Comparison of ENCODE assay signal across 29 cellular contexts in genomic region chr9:97903168-97903567, GRCh38. TPM values are rescaled to one million over a fixed set of nuclear protein-coding genes. Genes with fewer than 3 reads are reported as not detected.
DNase-seq lines count a peak whose midpoint lies in the region; ATAC-seq, FAIRE-seq and TF ChIP-seq lines count a peak whose summit lies in the region.
"Had no signal": no experiment of that assay in that cellular context is flagged by ENCODE, and none has a peak within 500 bp of the region (broad histone marks: within the 10 kb centered on the region; RNA-seq: fewer than 3 reads in every experiment).

No MANE protein-coding gene starts in this region.

- FAIRE-seq in K562 (lab: Jason Lieb, UNC): no peak
- FAIRE-seq: astrocyte, G401.6, GM18507 had no signal

- no peak overlapping the region for H3K4me3 Mint-ChIP-seq in activated naive CD4-positive, alpha-beta T cell treated with anti-CD3 and anti-CD28 coated beads for 36 hours
- H3K4me3 Mint-ChIP-seq in T-helper 1 cell treated with Interleukin-12 subunit alpha and Interleukin-12 subunit beta and Interleukin-4 antibody, amounts not matched to agents 30 μg/mL and 1 μg/mL, for 36 hours: peak overlapping the region; percentile 28
- H3K4me3 Mint-ChIP-seq: nephron had no signal

- H3K79me2 ChIP-seq in K562 (ENCODE audit: control insufficient read depth, insufficient read depth, low read length) (no peaks in the 10 kb centered on the region), osteoblast (ENCODE audit: insufficient read depth, low read length) (peaks cover 4% of the 10 kb centered on the region)

- CTCF ChIA-PET in activated naive CD4-positive, alpha-beta T cell treated with anti-CD3 and anti-CD28 coated beads for 36 hours (lab: Charles Lee): interaction anchor here (0.8 to 12.9 kb wide), 6 partner anchors 14 to 207 kb away, joined by 3 to 170 read pairs (median 4); partner anchors contain the start of gene TRMO
- CTCF ChIA-PET in K562 (lab: Yijun Ruan, JAX; ENCODE audit: low intra/inter-chr PET ratio): no interaction called here

- in situ Hi-C loops in K562 (cut with MboI): loop anchor here (25.0 kb wide), 2 partner anchors 359 to 884 kb away; partner anchors contain the start of genes ANKS6 and TBC1D2

- 44% methylated on average over 1 of the region's 1 CpG for WGBS in K562 (ENCODE audit: insufficient coverage, low coverage, missing lambda C conversion rate)

- no peak for TF ChIP-seq POLR2A in K562 (conservative IDR thresholded peaks at IDR 0.05)

- H2AFZ ChIP-seq in K562 (ENCODE audit: low read depth, low read length) (no peak overlapping the region), osteoblast (ENCODE audit: low read length) (no peak overlapping the region)

- no peaks in the 10 kb centered on the region for H4K20me1 ChIP-seq in K562 (replicated peaks; ENCODE audit: control insufficient read depth, insufficient read depth, low read length)
- peaks cover 3% of the 10 kb centered on the region for H4K20me1 ChIP-seq in osteoblast (ENCODE audit: insufficient read depth, low read length)

- no peak for TF ChIP-seq CTCF in K562 (IDR thresholded peaks at IDR 0.05 in 2 of 3, conservative IDR thresholded peaks at IDR 0.05 in 1 of 3; ENCODE audit: insufficient read depth in 2 of 3, low read depth in 1 of 3, low read length in 3 of 3)
- no peak for TF ChIP-seq CTCF in osteoblast (IDR thresholded peaks at IDR 0.05; ENCODE audit: extremely low read depth, low read depth, low read length)

- ATAC-seq in K562: no peak
- peak; percentile 21 for ATAC-seq in stimulated activated naive CD8-positive, alpha-beta T cell treated with anti-CD3 and anti-CD28 coated beads, Interleukin-15, Interleukin-2, amounts not matched to agents 100 U/mL and 50 U/mL, for 24 hours
- ATAC-seq: HCT116, left lobe of liver had no signal

- peaks cover 75% of the 10 kb centered on the region for H3K4me1 Mint-ChIP-seq in activated naive CD4-positive, alpha-beta T cell treated with anti-CD3 and anti-CD28 coated beads for 36 hours (ENCODE audit: low read depth)
- H3K4me1 Mint-ChIP-seq in T-helper 1 cell treated with Interleukin-12 subunit alpha and Interleukin-12 subunit beta and Interleukin-4 antibody, amounts not matched to agents 30 μg/mL and 1 μg/mL, for 36 hours (ENCODE audit: low read depth): peaks cover 50% of the 10 kb centered on the region
- H3K4me1 Mint-ChIP-seq: nephron had no signal

- no TSS peak for BruUV-seq in K562 (replicated peaks; lab: Mats Ljungman, UMichigan)

- intact Hi-C loops in activated naive CD4-positive, alpha-beta T cell treated with anti-CD3 and anti-CD28 coated beads for 36 hours (cut with micrococcal nuclease): loop anchor here (5.0 kb wide), 2 partner anchors 46 to 101 kb away; no protein-coding TSS in a partner anchor
- intact Hi-C loops in K562 (cut with micrococcal nuclease): no loop called here

- no peak overlapping the region for H3K9ac ChIP-seq in K562 (ENCODE audit: insufficient read depth in 1 of 2, low read depth in 2 of 2, low read length in 2 of 2)
- H3K9ac ChIP-seq: BLaER1 treated with 17β-estradiol and CSF1 and Interleukin-3, amounts not matched to agents 10 nM and 100 nM had no signal

- POLR2A ChIA-PET in K562 (lab: Yijun Ruan, JAX): interaction anchor here (0.6 to 2.1 kb wide), 4 partner anchors 9 to 442 kb away, joined by 3 to 13 read pairs (median 6); partner anchors contain the start of gene TRMO

- H3K4me3 ChIP-seq in K562 (no peak overlapping the region), osteoblast (ENCODE audit: insufficient read depth, low read length) (no peak overlapping the region)
- H3K4me3 ChIP-seq: BLaER1 treated with 17β-estradiol and CSF1 and Interleukin-3, amounts not matched to agents 10 nM and 100 nM; dorsolateral prefrontal cortex; sigmoid colon; SK-N-MC; vagina had no signal

- H3K4me1 ChIP-seq in K562 (replicated peaks in 1 of 2; ENCODE audit: control insufficient read depth in 2 of 2, insufficient read depth in 2 of 2, low read length in 2 of 2): no peaks in the 10 kb centered on the region; a peak in 2 of 5 replicates
- H3K4me1 ChIP-seq in osteoblast (ENCODE audit: insufficient read depth, low read length): peaks cover 15% of the 10 kb centered on the region

- no peaks in the 10 kb centered on the region for H3K27me3 Mint-ChIP-seq in activated naive CD4-positive, alpha-beta T cell treated with anti-CD3 and anti-CD28 coated beads for 36 hours (ENCODE audit: low read depth)
- H3K27me3 Mint-ChIP-seq in T-helper 1 cell treated with Interleukin-12 subunit alpha and Interleukin-12 subunit beta and Interleukin-4 antibody, amounts not matched to agents 30 μg/mL and 1 μg/mL, for 36 hours (ENCODE audit: low read depth): no peaks in the 10 kb centered on the region

- no peaks in the 10 kb centered on the region for H3K9me3 Mint-ChIP-seq in activated naive CD4-positive, alpha-beta T cell treated with anti-CD3 and anti-CD28 coated beads for 36 hours
- no peaks in the 10 kb centered on the region for H3K9me3 Mint-ChIP-seq in T-helper 1 cell treated with Interleukin-12 subunit alpha and Interleukin-12 subunit beta and Interleukin-4 antibody, amounts not matched to agents 30 μg/mL and 1 μg/mL, for 36 hours
- H3K9me3 Mint-ChIP-seq: nephron had no signal

- no peaks in the 10 kb centered on the region for H3K27me3 ChIP-seq in K562 (ENCODE audit: control insufficient read depth in 2 of 2, insufficient read depth in 2 of 2, low read length in 2 of 2)
- H3K27me3 ChIP-seq in osteoblast (ENCODE audit: insufficient read depth, low read length): no peaks in the 10 kb centered on the region
- H3K27me3 ChIP-seq: BLaER1 treated with 17β-estradiol and CSF1 and Interleukin-3, amounts not matched to agents 10 nM and 100 nM; dorsolateral prefrontal cortex; sigmoid colon; vagina had no signal

- H3K27ac ChIP-seq in K562 (ENCODE audit: extremely low read depth, low read depth, low read length) (no peak overlapping the region), osteoblast (ENCODE audit: low read depth, low read length) (no peak overlapping the region)
- H3K27ac ChIP-seq: dorsolateral prefrontal cortex, epithelial cell of prostate, sigmoid colon, SK-N-MC, vagina had no signal

- no peak for TF ChIP-seq EP300 in K562 (IDR thresholded peaks at IDR 0.05; ENCODE audit: low read length)

- TF ChIP-seq RAD21 in K562 (CRISPR knock-in tag; conservative IDR thresholded peaks at IDR 0.05 in 1 of 2, IDR thresholded peaks at IDR 0.05 in 1 of 2): no peak

- H3K27ac Mint-ChIP-seq in activated naive CD4-positive, alpha-beta T cell treated with anti-CD3 and anti-CD28 coated beads for 36 hours: peak overlapping the region; percentile 38
- H3K27ac Mint-ChIP-seq in T-helper 1 cell treated with Interleukin-12 subunit alpha and Interleukin-12 subunit beta and Interleukin-4 antibody, amounts not matched to agents 30 μg/mL and 1 μg/mL, for 36 hours: no peak overlapping the region
- H3K27ac Mint-ChIP-seq: nephron had no signal

- peaks cover 15% of the 10 kb centered on the region for H3K36me3 Mint-ChIP-seq in activated naive CD4-positive, alpha-beta T cell treated with anti-CD3 and anti-CD28 coated beads for 36 hours (ENCODE audit: low read depth)
- H3K36me3 Mint-ChIP-seq in T-helper 1 cell treated with Interleukin-12 subunit alpha and Interleukin-12 subunit beta and Interleukin-4 antibody, amounts not matched to agents 30 μg/mL and 1 μg/mL, for 36 hours (ENCODE audit: low read depth): peaks cover 32% of the 10 kb centered on the region

- DNase-seq in activated naive CD4-positive, alpha-beta T cell treated with anti-CD3 and anti-CD28 coated beads for 36 hours: no peak
- no peak for DNase-seq in activated naive CD4-positive, alpha-beta T cell treated with anti-CD3 and anti-CD28 coated beads, Interleukin-2, amount 50 U/mL, for 16 hours
- DNase-seq in K562 (ENCODE audit: extremely low read depth in 1 of 4, low spot score in 3 of 4): no peak
- no peak for DNase-seq in stimulated activated naive CD8-positive, alpha-beta T cell treated with anti-CD3 and anti-CD28 coated beads, Interleukin-15, Interleukin-2, amounts not matched to agents 100 U/mL and 50 U/mL, for 24 hours
- no peak for DNase-seq in osteoblast (ENCODE audit: insufficient read length, low spot score, missing footprints)
- DNase-seq in stimulated activated CD4-positive, alpha-beta T cell treated with anti-CD3 and anti-CD28 coated beads, Interleukin-12 subunit alpha, Interleukin-12 subunit beta, amount 100 ng/mL, for 4 hours: no peak
- no peak for DNase-seq in NCI-H345 (lab: John Stamatoyannopoulos, UW)
- DNase-seq: activated gamma-delta T cell, dorsolateral prefrontal cortex, midbrain, MM.1S, NCI-H1436, NCI-H510A treated with DMSO at 0.1 percent for 48 hours, RPMI8226, sigmoid colon had no signal

- no peaks in the 10 kb centered on the region for H3K9me1 ChIP-seq in K562 (ENCODE audit: control insufficient read depth, insufficient read depth, low read length)

- H3K9me3 ChIP-seq in K562 (replicated peaks; ENCODE audit: control insufficient read depth, insufficient read depth, low read depth, low read length): no peaks in the 10 kb centered on the region
- no peaks in the 10 kb centered on the region for H3K9me3 ChIP-seq in osteoblast (ENCODE audit: low read depth, low read length)
- H3K9me3 ChIP-seq: BLaER1 treated with 17β-estradiol and CSF1 and Interleukin-3, amounts not matched to agents 10 nM and 100 nM; sigmoid colon; vagina had no signal

- H3K36me3 ChIP-seq in K562 (ENCODE audit: control insufficient read depth, insufficient read depth, low read length) (peaks cover 20% of the 10 kb centered on the region; the same call in 2 of the 3 replicates), osteoblast (ENCODE audit: insufficient read depth, low read length) (no peaks in the 10 kb centered on the region)

- no peak overlapping the region for H3K4me2 ChIP-seq in K562 (ENCODE audit: insufficient read depth, low read length)
- H3K4me2 ChIP-seq in osteoblast (ENCODE audit: insufficient read depth, low read length): no peak overlapping the region

RNA-seq across cellular contexts. Expression of gene TRMO, which starts 19.1 kb away (rescaled TPM):
- total RNA-seq in activated naive CD4-positive, alpha-beta T cell treated with anti-CD3 and anti-CD28 coated beads for 36 hours: 10 to 100 TPM; 10.7 to 10.8 TPM
- total RNA-seq in K562 (2011; cell fraction: chromatin; rRNA removed; ENCODE audit: low replicate concordance): 9.3 and 20.1 TPM in 2 replicates
- total RNA-seq in K562 (2011; cell fraction: nucleolus; rRNA removed): 6.6 and 6.7 TPM in 2 replicates
- 8.8 and 9.2 TPM in 2 replicates for total RNA-seq in K562 (2011; cell fraction: nucleoplasm; rRNA removed)
- total RNA-seq in K562 (2014; rRNA removed) (16.2 and 16.7 TPM in 2 replicates), K562 (2014; rRNA removed; fragmentation: Illumina TruSeq; extraction: Trizol) (16.2 and 18.4 TPM in 2 replicates), K562 (2015; rRNA removed; fragmentation: Illumina TruSeq; extraction: Trizol) (22.4 and 22.9 TPM in 2 replicates), K562 (2021) (12.2 and 12.5 TPM in 2 replicates), osteoblast (23.9 and 26.5 TPM in 2 replicates)
- polyA plus RNA-seq in K562 (2011; rRNA removed) (14.2 and 16.3 TPM in 2 replicates), K562 (2014; fragmentation: Illumina TruSeq; extraction: Trizol) (17.2 and 20.0 TPM in 2 replicates), K562 (2014; fragmentation: Nextera tagmentation; extraction: Ambion mirVana) (10 to 100 TPM in 1 of 2 experiments, 1 to 10 TPM in 1; 5.6 to 12.8 TPM), K562 (2014; rRNA removed) (17.2 and 18.4 TPM in 2 replicates)
- polyA plus RNA-seq in K562 (2011; cell fraction: cytosol; rRNA removed): 8.2 and 12.4 TPM in 2 replicates
- 10.3 and 14.4 TPM in 2 replicates for polyA plus RNA-seq in K562 (2011; cell fraction: nucleus; rRNA removed)
- 8.9 and 10.4 TPM in 2 replicates for polyA plus RNA-seq in K562 (2012)
- polyA minus RNA-seq in K562 (2011; rRNA and poly(A)+ RNA removed): 23.2 and 23.8 TPM in 2 replicates
- 5.8 and 8.6 TPM in 2 replicates for polyA minus RNA-seq in K562 (2011; cell fraction: cytosol; rRNA and poly(A)+ RNA removed)
- 5.1 and 8.1 TPM in 2 replicates for polyA minus RNA-seq in K562 (2011; cell fraction: nucleus; rRNA and poly(A)+ RNA removed)

RNA-seq across cellular contexts. Expression of gene HEMGN, which starts 34.8 kb away (rescaled TPM):
- total RNA-seq in activated naive CD4-positive, alpha-beta T cell treated with anti-CD3 and anti-CD28 coated beads for 36 hours: 1 to 10 TPM; 1.8 to 1.9 TPM
- total RNA-seq in K562 (2011; cell fraction: chromatin; rRNA removed; ENCODE audit: low replicate concordance): 11.3 and 87.8 TPM in 2 replicates
- 10.7 and 21.2 TPM in 2 replicates for total RNA-seq in K562 (2011; cell fraction: nucleolus; rRNA removed)
- 28.6 and 33.8 TPM in 2 replicates for total RNA-seq in K562 (2011; cell fraction: nucleoplasm; rRNA removed)
- total RNA-seq in K562 (2014; rRNA removed) (107 and 116 TPM in 2 replicates), K562 (2014; rRNA removed; fragmentation: Illumina TruSeq; extraction: Trizol) (182 and 209 TPM in 2 replicates), K562 (2015; rRNA removed; fragmentation: Illumina TruSeq; extraction: Trizol) (54.3 and 56.3 TPM in 2 replicates), K562 (2021) (101 and 104 TPM in 2 replicates), osteoblast (not detected in 2 replicates)
- polyA plus RNA-seq in K562 (2011; rRNA removed) (104 and 197 TPM in 2 replicates), K562 (2014; fragmentation: Illumina TruSeq; extraction: Trizol) (183 and 258 TPM in 2 replicates), K562 (2014; fragmentation: Nextera tagmentation; extraction: Ambion mirVana) (100 to 1,000 TPM; 110 to 156 TPM), K562 (2014; rRNA removed) (124 and 137 TPM in 2 replicates)
- 25.0 and 35.1 TPM in 2 replicates for polyA plus RNA-seq in K562 (2011; cell fraction: cytosol; rRNA removed)
- 20.7 and 23.5 TPM in 2 replicates for polyA plus RNA-seq in K562 (2011; cell fraction: nucleus; rRNA removed)
- polyA plus RNA-seq in K562 (2012): 22.3 and 42.9 TPM in 2 replicates
- polyA minus RNA-seq in K562 (2011; rRNA and poly(A)+ RNA removed): 106 and 117 TPM in 2 replicates
- 22.3 and 41.9 TPM in 2 replicates for polyA minus RNA-seq in K562 (2011; cell fraction: cytosol; rRNA and poly(A)+ RNA removed)
- 10.1 and 16.6 TPM in 2 replicates for polyA minus RNA-seq in K562 (2011; cell fraction: nucleus; rRNA and poly(A)+ RNA removed)
- total RNA-seq: astrocyte, fibroblast of villous mesenchyme, sigmoid colon, vagina had no signal

RNA-seq across cellular contexts. Expression of gene FOXE1, which starts 50.1 kb away (rescaled TPM):
- under 1 TPM; 0.10 TPM for total RNA-seq in activated naive CD4-positive, alpha-beta T cell treated with anti-CD3 and anti-CD28 coated beads for 36 hours
- total RNA-seq in K562 (2011; cell fraction: chromatin; rRNA removed; ENCODE audit: low replicate concordance): not detected in 2 replicates
- not detected in 2 replicates for total RNA-seq in K562 (2011; cell fraction: nucleolus; rRNA removed)
- not detected in 2 replicates for total RNA-seq in K562 (2011; cell fraction: nucleoplasm; rRNA removed)
- total RNA-seq in K562 (2014; rRNA removed) (not detected in 2 replicates), K562 (2014; rRNA removed; fragmentation: Illumina TruSeq; extraction: Trizol) (not detected in 2 replicates), K562 (2015; rRNA removed; fragmentation: Illumina TruSeq; extraction: Trizol) (not detected in 2 replicates), K562 (2021) (not detected in 2 replicates), osteoblast (not detected in 2 replicates)
- polyA plus RNA-seq in K562 (2011; rRNA removed) (not detected in 2 replicates), K562 (2014; fragmentation: Illumina TruSeq; extraction: Trizol) (not detected in 2 replicates), K562 (2014; fragmentation: Nextera tagmentation; extraction: Ambion mirVana) (not detected), K562 (2014; rRNA removed) (not detected in 2 replicates)
- polyA plus RNA-seq in K562 (2011; cell fraction: cytosol; rRNA removed): not detected in 2 replicates
- not detected in 2 replicates for polyA plus RNA-seq in K562 (2011; cell fraction: nucleus; rRNA removed)
- polyA plus RNA-seq in K562 (2012): not detected in 2 replicates
- polyA minus RNA-seq in K562 (2011; rRNA and poly(A)+ RNA removed): not detected in 2 replicates
- polyA minus RNA-seq in K562 (2011; cell fraction: cytosol; rRNA and poly(A)+ RNA removed): not detected in 2 replicates
- not detected in 2 replicates for polyA minus RNA-seq in K562 (2011; cell fraction: nucleus; rRNA and poly(A)+ RNA removed)
- total RNA-seq: dorsolateral prefrontal cortex, left lobe of liver, posterior vena cava, sigmoid colon, temporal lobe had no signal
- polyA plus RNA-seq: sigmoid colon had no signal

Comparison
In these comparisons a context has a peak if more than half of its experiments do, and no peak if none do; other contexts are left out.
1. RNA of gene HEMGN, which starts 34.8 kb away (total RNA-seq): 10.7 to 209 TPM in K562; 1.8 to 1.9 TPM in activated naive CD4-positive, alpha-beta T cell treated with anti-CD3 and anti-CD28 coated beads for 36 hours and not detected in osteoblast; every median in the first group is over 4 times any median in the second.